In genomic region chr15:43547539-43547938, GRCh38 we compare ENCODE assay signal across 26 cellular contexts. TPM values are rescaled to one million over a fixed set of nuclear protein-coding genes. Genes with fewer than 3 reads are reported as not detected.
"Had no signal": no experiment of that assay in that cellular context is flagged by ENCODE, and none has a peak within 500 bp of the region (broad histone marks: within the 10 kb centered on the region; RNA-seq: fewer than 3 reads in every experiment).

No MANE protein-coding gene starts in this region.

- FAIRE-seq: urothelium cell line had no signal

- DNase-seq: stimulated activated CD4-positive, alpha-beta T cell treated with anti-CD3 and anti-CD28 coated beads, Interleukin-2, amount 100 ng/mL, for 48 hours; stimulated activated CD4-positive, alpha-beta T cell treated with anti-CD3 and anti-CD28 coated beads, Interleukin-4, amount 100 ng/mL, for 1 hour; stimulated activated CD4-positive, alpha-beta T cell treated with anti-CD3 and anti-CD28 coated beads, Interleukin-4, amount 100 ng/mL, for 24 hours; stimulated activated CD4-positive, alpha-beta T cell treated with anti-CD3 and anti-CD28 coated beads, Interleukin-4, amount 100 ng/mL, for 4 hours; stimulated activated CD8-positive, alpha-beta memory T cell treated with anti-CD3 and anti-CD28 coated beads, Interleukin-4, amount 100 ng/mL, for 48 hours; stimulated activated naive B cell treated with anti-CD40 and anti-IgM and Interleukin-4, amounts not matched to agents 10 μg/mL and 1 μg/mL and 100 μg/mL, for 72 hours; stimulated activated naive CD4-positive, alpha-beta T cell; stimulated activated naive CD4-positive, alpha-beta T cell treated with Interleukin-2 at 50 U/mL for 16 hours; stimulated activated naive CD8-positive, alpha-beta T cell treated with anti-CD3 and anti-CD28 coated beads, Interleukin-15, amount 100 ng/mL, for 72 hours; stimulated activated naive CD8-positive, alpha-beta T cell treated with anti-CD3 and anti-CD28 coated beads, Interleukin-15, Interleukin-2, amounts not matched to agents 100 U/mL and 50 U/mL, for 24 hours; stomach; substantia nigra; testis; thyroid gland; tibial artery; transverse colon; trophoblast cell; upper lobe of left lung; upper lobe of right lung; uterus had no signal

- H3K4me3 ChIP-seq: stomach, suprapubic skin, testis, thoracic aorta, thyroid gland, tibial artery, transverse colon, upper lobe of left lung, upper lobe of right lung, uterus, vagina had no signal

- H3K27me3 ChIP-seq: stomach, suprapubic skin, testis, thyroid gland, tibial artery, transverse colon, upper lobe of left lung, upper lobe of right lung, uterus, vagina had no signal

- H3K9me3 ChIP-seq: suprapubic skin, testis, thoracic aorta, thyroid gland, tibial artery, uterus had no signal

- H3K4me1 ChIP-seq: stomach, testis, thyroid gland, tibial artery, transverse colon, upper lobe of left lung, upper lobe of right lung, uterus, vagina had no signal

- H3K27ac ChIP-seq: stomach, suprapubic skin, testis, thoracic aorta, thyroid gland, tibial artery, transverse colon, upper lobe of left lung, upper lobe of right lung, uterus, vagina had no signal

- ATAC-seq: stimulated activated effector memory CD8-positive, alpha-beta T cell treated with anti-CD3 and anti-CD28 coated beads, Interleukin-12 subunit alpha, Interleukin-12 subunit beta, amount 100 ng/mL, for 72 hours; stimulated activated memory B cell treated with anti-CD40 and anti-IgM and Interleukin-4, amounts not matched to agents 10 μg/mL and 1 μg/mL and 100 μg/mL, for 72 hours; stimulated activated naive B cell treated with anti-CD40 and anti-IgM and Interleukin-4, amounts not matched to agents 10 μg/mL and 1 μg/mL and 100 μg/mL, for 72 hours; stimulated activated naive CD8-positive, alpha-beta T cell treated with anti-CD3 and anti-CD28 coated beads, Interleukin-15, amount 100 ng/mL, for 72 hours; stimulated activated naive CD8-positive, alpha-beta T cell treated with anti-CD3 and anti-CD28 coated beads, Interleukin-15, Interleukin-2, amounts not matched to agents 100 U/mL and 50 U/mL, for 24 hours; upper lobe of right lung had no signal

- H3K36me3 ChIP-seq: thoracic aorta, thyroid gland, upper lobe of right lung, uterus, vagina had no signal

RNA-seq across cellular contexts. Expression of gene CKMT1B, which starts 46.3 kb away (rescaled TPM):
- total RNA-seq: thoracic aorta had no signal
